ENCODE assay signal across 8 cellular contexts in genomic region chr7:77798394-77799077, GRCh38. TPM values are rescaled to one million over a fixed set of nuclear protein-coding genes. Genes with fewer than 3 reads are reported as not detected.
A peak's percentile ranks its signal among the peaks of the same experiment; 100 is the strongest.
DNase-seq lines count a peak whose midpoint lies in the region; ATAC-seq, FAIRE-seq and TF ChIP-seq lines count a peak whose summit lies in the region.

PHTF2 (plus strand) TSS chr7:77798773.
TMEM60 (minus strand) TSS chr7:77798434; CDS start chr7:77794373, 4,061 bp downstream.

- ATAC-seq in HG02840 (IDR thresholded peaks at IDR 0.05; ENCODE audit: low FRiP score, unreplicated experiment), result peak; percentile 95

- H3K36me3 ChIP-seq in cardiac muscle cell (peaks cover 4% of the 10 kb centered on the region), parathyroid adenoma (ENCODE audit: control insufficient read depth, insufficient read depth, low read length) (no peaks in the 10 kb centered on the region), tibial nerve (peaks cover 0 to 15% (median 0%) of the 10 kb centered on the region in 3 donors)

- H3K27ac ChIP-seq in adipose tissue (ENCODE audit: low read depth, low read length) (peak within 1 kb of the TSS; percentile 28), cardiac muscle cell (peak within 1 kb of the TSS; percentile 85), parathyroid adenoma (peak within 1 kb of the TSS; percentile 76), tibial nerve (peak within 1 kb of the TSS; percentile 80 to 92 (median 90))

- peak within 1 kb of the TSS; percentile 91 for H2AFZ ChIP-seq in parathyroid adenoma

- peak; percentile 86 for FAIRE-seq in GM12891 (lab: Jason Lieb, UNC)

- peak; percentile 58 for TF ChIP-seq CTCF in cardiac muscle cell (IDR thresholded peaks at IDR 0.05; ENCODE audit: low read depth, low read length)
- peak; percentile 80 for TF ChIP-seq CTCF in parathyroid adenoma (IDR thresholded peaks at IDR 0.05)
- peak; percentile 22 to 72 (median 34) for TF ChIP-seq CTCF in tibial nerve (IDR thresholded peaks at IDR 0.05)

- H3K9ac ChIP-seq in parathyroid adenoma, result peak within 1 kb of the TSS; percentile 51

- H3K27me3 ChIP-seq in cardiac muscle cell (no peaks in the 10 kb centered on the region), parathyroid adenoma (ENCODE audit: control insufficient read depth, insufficient read depth, low read length) (no peaks in the 10 kb centered on the region), tibial nerve (no peaks in the 10 kb centered on the region)

- 0 to 1% (median 0%) methylated on average over 57 to 61 of the region's 61 CpGs for WGBS in adipose tissue, 3 donors
- 0% methylated on average over 22 to 49 of the region's 61 CpGs for WGBS in tibial nerve, 2 donors

- DNase-seq in GM12891 (ENCODE audit: insufficient read length, low spot score), result peak; percentile 77
- peak; percentile 99 for DNase-seq in NCI-H1436 (lab: John Stamatoyannopoulos, UW)
- DNase-seq in T follicular helper cell (ENCODE audit: low read depth), result peak; percentile 91
- peak; percentile 99 to 100 for DNase-seq in cardiac muscle cell (ENCODE audit: low read depth in 1 of 2, low spot score in 1 of 2)
- peak; percentile 96 to 97 for DNase-seq in tibial nerve (ENCODE audit: low spot score in 2 of 2)

- H3K9me3 ChIP-seq in cardiac muscle cell (ENCODE audit: low read depth) (no peaks in the 10 kb centered on the region), parathyroid adenoma (ENCODE audit: control insufficient read depth, low read length) (no peaks in the 10 kb centered on the region), tibial nerve (no peaks in the 10 kb centered on the region)

- peaks cover 10% of the 10 kb centered on the region for H3K79me2 ChIP-seq in parathyroid adenoma

- H3K4me3 ChIP-seq in cardiac muscle cell, result peak within 1 kb of the TSS; percentile 90
- H3K4me3 ChIP-seq in parathyroid adenoma (ENCODE audit: low read depth, low read length), result peak within 1 kb of the TSS; percentile 96
- H3K4me3 ChIP-seq in tibial nerve, result peak within 1 kb of the TSS; percentile 83 to 98 (median 88)

- H3K4me1 ChIP-seq in cardiac muscle cell (ENCODE audit: low read depth) (peaks cover 22% of the 10 kb centered on the region), parathyroid adenoma (peaks cover 14% of the 10 kb centered on the region), tibial nerve (peaks cover 0 to 36% (median 9%) of the 10 kb centered on the region in 4 donors)

- TF ChIP-seq POLR2A in GM12891 (IDR thresholded peaks at IDR 0.05; ENCODE audit: low read depth, low read length) (no peak; the same call in 1 of the 2 replicates), tibial nerve (IDR thresholded peaks at IDR 0.05) (peak; percentile 48 to 71)

- TF ChIP-seq EP300 in tibial nerve (IDR thresholded peaks at IDR 0.05), result peak; percentile 12 to 95

- H3K4me2 ChIP-seq in parathyroid adenoma (ENCODE audit: low read length), result peak within 1 kb of the TSS; percentile 88

TF ChIP-seq in GM12891, 5 proteins besides CTCF, POLR2A, EP300 and RAD21:
- 0 out of 2 replicates have a peak, but pooled peaks have one; percentile 16 for TF ChIP-seq TAF1 (IDR thresholded peaks at IDR 0.05; ENCODE audit: low read depth, low read length)
- TF ChIP-seq SPI1 (IDR thresholded peaks at IDR 0.05; ENCODE audit: low read depth, low read length), result peak; percentile 31; the same call in 1 of the 2 replicates
- no peak for TF ChIP-seq POU2F2 (IDR thresholded peaks at IDR 0.05; ENCODE audit: low read depth, low read length)

RNA-seq across cellular contexts. Expression of gene PHTF2, which starts in this region (rescaled TPM):
- polyA plus RNA-seq in GM12891 (2012; ENCODE audit: low read depth, missing spikeins), result 10.7 TPM
- polyA plus RNA-seq in adipose tissue (1 to 10 TPM; 2.2 to 4.7 (median 4.2) TPM), cardiac muscle cell (28.4 and 49.9 TPM in 2 replicates)
- total RNA-seq in cardiac muscle cell (27.7 and 36.6 TPM in 2 replicates), tibial nerve (10 to 100 TPM; 12.6 to 16.5 (median 14.7) TPM)

RNA-seq across cellular contexts. Expression of gene TMEM60, which starts in this region (rescaled TPM):
- polyA plus RNA-seq in GM12891 (2012; ENCODE audit: low read depth, missing spikeins), result 18.2 TPM
- polyA plus RNA-seq in adipose tissue, result 10 to 100 TPM; 13.4 to 25.6 (median 17.4) TPM
- 10.6 and 12.6 TPM in 2 replicates for total RNA-seq in cardiac muscle cell
- polyA plus RNA-seq in cardiac muscle cell, result 42.6 and 44.4 TPM in 2 replicates
- total RNA-seq in tibial nerve, result 10 to 100 TPM in 3 of 4 donors, 1 to 10 TPM in 1; 7.8 to 17.4 (median 11.7) TPM

Comparison
In these comparisons a context has a peak if more than half of its experiments do, and no peak if none do; other contexts are left out.
1. Peak in every context shown above with its lines: DNase-seq, ATAC-seq, H3K4me3 ChIP-seq and H3K27ac ChIP-seq.
2. H3K27ac ChIP-seq: peak in every context shown above with its lines; median percentile 90 in tibial nerve; 85 in cardiac muscle cell; 76 in parathyroid adenoma; 28 in adipose tissue.